ENCODE assay signal across 8 cellular contexts in genomic region chr16:81096715-81097208, GRCh38. TPM values are rescaled to one million over a fixed set of nuclear protein-coding genes. Genes with fewer than 3 reads are reported as not detected.
DNase-seq lines count a peak whose midpoint lies in the region; ATAC-seq and TF ChIP-seq lines count a peak whose summit lies in the region.

No MANE protein-coding gene starts in this region.

- H3K27ac ChIP-seq in lower lobe of right lung: peak overlapping the region; percentile 50
- peak overlapping the region; percentile 63 to 74 for H3K27ac ChIP-seq in tibial artery

- peaks cover 16% of the 10 kb centered on the region for H3K4me1 ChIP-seq in lower lobe of right lung
- peaks cover 0 to 13% (median 3%) of the 10 kb centered on the region in 4 donors for H3K4me1 ChIP-seq in tibial artery

- TF ChIP-seq CTCF in lower lobe of right lung (IDR thresholded peaks at IDR 0.05): no peak
- no peak for TF ChIP-seq CTCF in tibial artery (IDR thresholded peaks at IDR 0.05)

- H3K27me3 ChIP-seq in lower lobe of right lung (ENCODE audit: low read depth) (no peaks in the 10 kb centered on the region), tibial artery (no peaks in the 10 kb centered on the region)

- ATAC-seq in activated naive CD4-positive, alpha-beta T cell treated with anti-CD3 and anti-CD28 coated beads, Interleukin-2, amount 50 U/mL, for 72 hours: no peak
- ATAC-seq in lower lobe of right lung (no peak), left cardiac atrium (no peak), GM19035 (IDR thresholded peaks at IDR 0.05; ENCODE audit: unreplicated experiment) (no peak)

- DNase-seq in activated T-cell treated with anti-CD3 and anti-CD28 coated beads, Interleukin-2, amount 50 U/mL, for 24 hours: no peak
- no peak for DNase-seq in activated T-cell treated with anti-CD3 and anti-CD28 coated beads for 4 hours
- DNase-seq in activated naive CD4-positive, alpha-beta T cell treated with anti-CD3 and anti-CD28 coated beads, Interleukin-2, amount 50 U/mL, for 72 hours (ENCODE audit: low spot score in 2 of 2): no peak
- DNase-seq in lower lobe of right lung: no peak
- DNase-seq in tibial artery: no peak
- DNase-seq in SHP77 (lab: John Stamatoyannopoulos, UW): no peak
- DNase-seq in left cardiac atrium: no peak

- peaks cover 2% of the 10 kb centered on the region for H3K9me3 Mint-ChIP-seq in activated T-cell treated with anti-CD3 and anti-CD28 coated beads, Interleukin-2, amount 50 U/mL, for 24 hours
- H3K9me3 Mint-ChIP-seq in activated naive CD4-positive, alpha-beta T cell treated with anti-CD3 and anti-CD28 coated beads, Interleukin-2, amount 50 U/mL, for 72 hours: peaks cover 4 to 5% of the 10 kb centered on the region in 2 donors

- peak overlapping the region; percentile 69 for H3K4me3 Mint-ChIP-seq in activated T-cell treated with anti-CD3 and anti-CD28 coated beads, Interleukin-2, amount 50 U/mL, for 24 hours

- H3K9me3 ChIP-seq in lower lobe of right lung: no peaks in the 10 kb centered on the region
- H3K9me3 ChIP-seq in tibial artery: no peaks in the 10 kb centered on the region

- peaks cover 17% of the 10 kb centered on the region for H3K36me3 Mint-ChIP-seq in activated T-cell treated with anti-CD3 and anti-CD28 coated beads, Interleukin-2, amount 50 U/mL, for 24 hours (ENCODE audit: low read depth)
- no peaks in the 10 kb centered on the region for H3K36me3 Mint-ChIP-seq in activated naive CD4-positive, alpha-beta T cell treated with anti-CD3 and anti-CD28 coated beads, Interleukin-2, amount 50 U/mL, for 72 hours

- H3K27me3 Mint-ChIP-seq in activated T-cell treated with anti-CD3 and anti-CD28 coated beads, Interleukin-2, amount 50 U/mL, for 24 hours: no peaks in the 10 kb centered on the region

- intact Hi-C loops in lower lobe of right lung (cut with DNase I): no loop called here
- intact Hi-C loops in tibial artery (cut with DNase I; ENCODE audit: low total_unique reads): loop anchor here (2.0 to 10.0 kb wide), 3 partner anchors 20 to 218 kb away; partner anchors contain the start of genes C16orf46 and GAN
- intact Hi-C loops in left cardiac atrium (cut with DNase I): no loop called here

- H3K36me3 ChIP-seq in lower lobe of right lung: no peaks in the 10 kb centered on the region
- no peaks in the 10 kb centered on the region for H3K36me3 ChIP-seq in tibial artery

- H3K4me1 Mint-ChIP-seq in activated T-cell treated with anti-CD3 and anti-CD28 coated beads, Interleukin-2, amount 50 U/mL, for 24 hours (ENCODE audit: low read depth): peaks cover 21% of the 10 kb centered on the region

- H3K4me3 ChIP-seq in lower lobe of right lung: peak overlapping the region; percentile 90
- H3K4me3 ChIP-seq in tibial artery: peak overlapping the region; percentile 69 to 94

- H3K27ac Mint-ChIP-seq in activated T-cell treated with anti-CD3 and anti-CD28 coated beads, Interleukin-2, amount 50 U/mL, for 24 hours: peak overlapping the region; percentile 56
- H3K27ac Mint-ChIP-seq in activated naive CD4-positive, alpha-beta T cell treated with anti-CD3 and anti-CD28 coated beads, Interleukin-2, amount 50 U/mL, for 72 hours: peak overlapping the region; percentile 23 to 66

RNA-seq across cellular contexts. Expression of gene GCSH, which starts 0.6 kb away (rescaled TPM):
- total RNA-seq in activated naive CD4-positive, alpha-beta T cell treated with anti-CD3 and anti-CD28 coated beads, Interleukin-2, amount 50 U/mL, for 72 hours: 10 to 100 TPM; 14.4 to 18.9 TPM
- total RNA-seq in lower lobe of right lung (14.7 TPM), left cardiac atrium (10 to 100 TPM; 24.5 to 24.8 TPM)

RNA-seq across cellular contexts. Expression of gene C16orf46, which starts 19.7 kb away (rescaled TPM):
- total RNA-seq in activated naive CD4-positive, alpha-beta T cell treated with anti-CD3 and anti-CD28 coated beads, Interleukin-2, amount 50 U/mL, for 72 hours: 1 to 10 TPM in 1 of 2 donors, under 1 TPM in 1; 0.59 to 2.4 TPM
- total RNA-seq in lower lobe of right lung (not detected), left cardiac atrium (under 1 TPM; 0.27 to 0.34 TPM)
